8 cellular contexts compared by ENCODE assay signal in genomic region chr16:69709456-69710084, GRCh38. TPM values are rescaled to one million over a fixed set of nuclear protein-coding genes. Genes with fewer than 3 reads are reported as not detected.
DNase-seq lines count a peak whose midpoint lies in the region; ATAC-seq and TF ChIP-seq lines count a peak whose summit lies in the region.

No MANE protein-coding gene starts in this region.

- H3K4me3 ChIP-seq in DND-41 (ENCODE audit: low read depth in 1 of 2, low read length in 2 of 2) (no peak overlapping the region), PC-9 (no peak overlapping the region), coronary artery (no peak overlapping the region), right lobe of liver (no peak overlapping the region)

- POLR2A ChIA-PET in PC-9 (lab: Charles Lee; ENCODE audit: unreplicated experiment), result no interaction called here

- H3K9me3 ChIP-seq in DND-41 (ENCODE audit: insufficient read depth, low read length, severe bottlenecking) (no peaks in the 10 kb centered on the region), PC-9 (ENCODE audit: insufficient read depth, low read depth) (no peaks in the 10 kb centered on the region), right lobe of liver (no peaks in the 10 kb centered on the region)

- H3K27ac ChIP-seq in DND-41 (ENCODE audit: low read length) (no peak overlapping the region), PC-9 (no peak overlapping the region), coronary artery (peak overlapping the region in 1 of 2 donors; percentile 5), right lobe of liver (no peak overlapping the region)

- ATAC-seq in DND-41 (ENCODE audit: insufficient read depth, low read depth) (peak; percentile 83), right lobe of liver (peak; percentile 70 to 86 (median 82)), GM21576 (IDR thresholded peaks at IDR 0.05; ENCODE audit: unreplicated experiment) (no peak), HG02763 (IDR thresholded peaks at IDR 0.05; ENCODE audit: unreplicated experiment) (no peak), HG02642 (IDR thresholded peaks at IDR 0.05; ENCODE audit: poor library complexity, unreplicated experiment) (no peak)

- H3K79me2 ChIP-seq in DND-41 (ENCODE audit: insufficient read depth, low read length) (no peaks in the 10 kb centered on the region), PC-9 (ENCODE audit: low read depth) (peaks cover 8% of the 10 kb centered on the region)

- H3K36me3 ChIP-seq in DND-41 (ENCODE audit: insufficient read depth, low read length), result peaks cover 4% of the 10 kb centered on the region; the same call in 1 of the 2 replicates
- peaks cover 42% of the 10 kb centered on the region for H3K36me3 ChIP-seq in PC-9 (ENCODE audit: low read depth)
- H3K36me3 ChIP-seq in right lobe of liver, result peaks cover 0 to 4% (median 0%) of the 10 kb centered on the region in 4 donors

- no peak overlapping the region for H3K9ac ChIP-seq in DND-41 (ENCODE audit: low read depth, low read length)

- BruUV-seq in PC-9 (replicated peaks; lab: Mats Ljungman, UMichigan), result no TSS peak

- no peaks in the 10 kb centered on the region for H3K4me1 ChIP-seq in DND-41 (ENCODE audit: insufficient read depth, low read length)
- peaks cover 18% of the 10 kb centered on the region for H3K4me1 ChIP-seq in PC-9 (replicated peaks; ENCODE audit: insufficient read depth)
- peaks cover 0 to 3% (median 0%) of the 10 kb centered on the region in 4 donors for H3K4me1 ChIP-seq in right lobe of liver

- no peaks in the 10 kb centered on the region for H3K9me2 ChIP-seq in PC-9 (ENCODE audit: insufficient read depth)

- H3K27me3 ChIP-seq in DND-41 (ENCODE audit: insufficient read depth, low read length, poor library complexity), result no peaks in the 10 kb centered on the region
- no peaks in the 10 kb centered on the region for H3K27me3 ChIP-seq in PC-9 (ENCODE audit: insufficient read depth, low read depth)
- H3K27me3 ChIP-seq in right lobe of liver, result no peaks in the 10 kb centered on the region

- TF ChIP-seq CTCF in DND-41 (IDR thresholded peaks at IDR 0.05; ENCODE audit: borderline replicate concordance, extremely low read depth, low read length, poor library complexity, severe bottlenecking) (peak; percentile 88), PC-9 (conservative IDR thresholded peaks at IDR 0.05) (peak; percentile 81), coronary artery (IDR thresholded peaks at IDR 0.05) (peak; percentile 32), right lobe of liver (IDR thresholded peaks at IDR 0.05) (peak; percentile 65 to 77 (median 68))

- 37% methylated on average over 5 of the region's 5 CpGs for WGBS in right lobe of liver (ENCODE audit: insufficient coverage, low coverage, low lambda C conversion rate, missing lambda C conversion rate)

- intact Hi-C loops in PC-9 (cut with micrococcal nuclease; ENCODE audit: unreplicated experiment) (loop anchor here (1.0 to 5.0 kb wide), 2 partner anchors 45 to 312 kb away; partner anchors contain the start of gene NOB1), right lobe of liver (cut with DNase I) (no loop called here)

- no peak for TF ChIP-seq POLR2A in right lobe of liver (IDR thresholded peaks at IDR 0.05)

- DNase-seq in DND-41, result no peak
- peak; percentile 33 for DNase-seq in KG1 (lab: John Stamatoyannopoulos, UW)
- DNase-seq in PC-9, result peak in 1 of 2 experiments; percentile 51
- no peak for DNase-seq in coronary artery (ENCODE audit: low spot score)
- DNase-seq in right lobe of liver, result no peak

- peaks cover 96% of the 10 kb centered on the region for H3F3A ChIP-seq in PC-9 (ENCODE audit: insufficient read depth, low read depth)

- H3K4me2 ChIP-seq in DND-41 (ENCODE audit: insufficient read depth, low read length) (no peak overlapping the region), PC-9 (no peak overlapping the region)

- H2AFZ ChIP-seq in DND-41 (ENCODE audit: low read depth, low read length), result peak overlapping the region; percentile 7; the same call in 1 of the 2 replicates
- no peak overlapping the region for H2AFZ ChIP-seq in PC-9

- CTCF ChIA-PET in PC-9 (lab: Charles Lee), result interaction anchor here (0.6 to 1.2 kb wide), 2 partner anchors 45 to 95 kb away, joined by 3 to 6 read pairs; partner anchors contain the start of gene NOB1

- no peaks in the 10 kb centered on the region for H4K20me1 ChIP-seq in DND-41 (ENCODE audit: insufficient read depth, low read length)
- peaks cover 52% of the 10 kb centered on the region for H4K20me1 ChIP-seq in PC-9 (ENCODE audit: insufficient read depth)

RNA-seq across cellular contexts. Expression of gene NQO1, which starts 16.8 kb away (rescaled TPM):
- 837 and 853 TPM in 2 replicates for total RNA-seq in PC-9 (2021)
- 10 to 100 TPM in 3 of 6 experiments, 1 to 10 TPM in 3; 1.5 to 26.6 (median 8.5) TPM for total RNA-seq in right lobe of liver

RNA-seq across cellular contexts. Expression of gene NOB1, which starts 45.2 kb away (rescaled TPM):
- total RNA-seq in PC-9 (2021) (66.9 and 93.2 TPM in 2 replicates), right lobe of liver (10 to 100 TPM; 15.5 to 19.5 (median 16.6) TPM)

RNA-seq across cellular contexts. Expression of gene WWP2, which starts 52.6 kb away (rescaled TPM):
- total RNA-seq in PC-9 (2021) (38.8 and 46.4 TPM in 2 replicates), right lobe of liver (10 to 100 TPM; 18.1 to 24.6 (median 22.4) TPM)

Comparison
In these comparisons a context has a peak if more than half of its experiments do, and no peak if none do; other contexts are left out.
1. ATAC-seq: peak in DND-41 (single experiment) and right lobe of liver (4 of 4); none in GM21576 (single experiment), HG02763 (single experiment) and HG02642 (single experiment).
2. CTCF ChIP-seq: peak in every context shown above with its lines; median percentile 88 in DND-41; 81 in PC-9; 68 in right lobe of liver; 32 in coronary artery.
3. RNA of gene NQO1, which starts 16.8 kb away (total RNA-seq): 837 to 853 TPM in PC-9; 1.5 to 26.6 TPM in right lobe of liver; every median in the first group is over 10 times any median in the second.